Comparison of ENCODE assay signal across 9 cellular contexts in genomic region chr5:139388198-139388821, GRCh38. TPM values are rescaled to one million over a fixed set of nuclear protein-coding genes. Genes with fewer than 3 reads are reported as not detected.
DNase-seq lines count a peak whose midpoint lies in the region; ATAC-seq, FAIRE-seq and TF ChIP-seq lines count a peak whose summit lies in the region.
"Had no signal": no experiment of that assay in that cellular context is flagged by ENCODE, and none has a peak within 500 bp of the region (broad histone marks: within the 10 kb centered on the region; RNA-seq: fewer than 3 reads in every experiment).

No MANE protein-coding gene starts in this region.

- TF ChIP-seq CTCF in AG09309 (IDR thresholded peaks at IDR 0.05; ENCODE audit: control insufficient read depth, insufficient read depth, low read depth, low read length, missing control alignments), result no peak

- DNase-seq in AG09309 (ENCODE audit: low read depth), result no peak
- no peak for DNase-seq in GM18507 (ENCODE audit: extremely low spot score, insufficient read length, low read depth)
- no peak for DNase-seq in activated CD4-positive, alpha-beta memory T cell treated with anti-CD3 and anti-CD28 coated beads for 36 hours
- DNase-seq in kidney tubule cell (ENCODE audit: low spot score), result peak; percentile 74
- DNase-seq in ureter (ENCODE audit: low spot score), result no peak
- DNase-seq in foreskin melanocyte, result no peak
- DNase-seq in stimulated activated CD4-positive, alpha-beta T cell treated with anti-CD3 and anti-CD28 coated beads, Interleukin-15, amount 100 ng/mL, for 24 hours, result no peak

- H3K27ac Mint-ChIP-seq in activated CD4-positive, alpha-beta memory T cell treated with anti-CD3 and anti-CD28 coated beads for 36 hours, result peak overlapping the region; percentile 38

- peak; percentile 77 for FAIRE-seq in GM18507 (lab: Jason Lieb, UNC)
- FAIRE-seq: keratinocyte had no signal

- POLR2A ChIA-PET in activated CD4-positive, alpha-beta memory T cell treated with anti-CD3 and anti-CD28 coated beads for 36 hours (lab: Charles Lee), result no interaction called here

- H3K36me3 Mint-ChIP-seq in activated CD4-positive, alpha-beta memory T cell treated with anti-CD3 and anti-CD28 coated beads for 36 hours, result peaks cover 5% of the 10 kb centered on the region

- ATAC-seq in GM21825 (IDR thresholded peaks at IDR 0.05; ENCODE audit: unreplicated experiment), result no peak

- H3K4me1 Mint-ChIP-seq in activated CD4-positive, alpha-beta memory T cell treated with anti-CD3 and anti-CD28 coated beads for 36 hours (ENCODE audit: low read depth), result peaks cover 52% of the 10 kb centered on the region

- intact Hi-C loops in activated CD4-positive, alpha-beta memory T cell treated with anti-CD3 and anti-CD28 coated beads for 36 hours (cut with micrococcal nuclease), result no loop called here

- no peaks in the 10 kb centered on the region for H3K9me3 Mint-ChIP-seq in activated CD4-positive, alpha-beta memory T cell treated with anti-CD3 and anti-CD28 coated beads for 36 hours

- H3K4me3 ChIP-seq in AG09309 (ENCODE audit: control insufficient read depth, low read depth, low read length), result peak overlapping the region; percentile 14

- CTCF ChIA-PET in activated CD4-positive, alpha-beta memory T cell treated with anti-CD3 and anti-CD28 coated beads for 36 hours (lab: Charles Lee), result interaction anchor here (1.1 kb wide), 1 partner anchor 34 kb away, joined by 3 read pairs; no protein-coding TSS in a partner anchor

- H3K4me3 Mint-ChIP-seq in activated CD4-positive, alpha-beta memory T cell treated with anti-CD3 and anti-CD28 coated beads for 36 hours, result peak overlapping the region; percentile 20

- no peaks in the 10 kb centered on the region for H3K27me3 Mint-ChIP-seq in activated CD4-positive, alpha-beta memory T cell treated with anti-CD3 and anti-CD28 coated beads for 36 hours

RNA-seq across cellular contexts. Expression of gene MZB1, which starts 1.4 kb away (rescaled TPM):
- 10 to 100 TPM; 24.0 to 26.3 TPM for total RNA-seq in activated CD4-positive, alpha-beta memory T cell treated with anti-CD3 and anti-CD28 coated beads for 36 hours
- 12.9 TPM for total RNA-seq in ureter

RNA-seq across cellular contexts. Expression of gene SLC23A1, which starts 5.2 kb away (rescaled TPM):
- total RNA-seq in activated CD4-positive, alpha-beta memory T cell treated with anti-CD3 and anti-CD28 coated beads for 36 hours, result 1 to 10 TPM; 1.0 to 1.4 TPM
- total RNA-seq in ureter, result 0.65 TPM

RNA-seq across cellular contexts. Expression of gene PROB1, which starts 6.6 kb away (rescaled TPM):
- total RNA-seq in activated CD4-positive, alpha-beta memory T cell treated with anti-CD3 and anti-CD28 coated beads for 36 hours, result 1 to 10 TPM; 3.8 to 3.9 TPM
- 2.4 TPM for total RNA-seq in ureter

RNA-seq across cellular contexts. Expression of gene SPATA24, which starts 15.6 kb away (rescaled TPM):
- total RNA-seq in activated CD4-positive, alpha-beta memory T cell treated with anti-CD3 and anti-CD28 coated beads for 36 hours, result 1 to 10 TPM; 3.7 to 5.2 TPM
- 7.8 TPM for total RNA-seq in ureter

RNA-seq across cellular contexts. Expression of gene PAIP2, which starts 46.7 kb away (rescaled TPM):
- total RNA-seq in activated CD4-positive, alpha-beta memory T cell treated with anti-CD3 and anti-CD28 coated beads for 36 hours, result 100 to 1,000 TPM; 104 to 110 TPM
- 75.6 TPM for total RNA-seq in ureter
